In genomic region chr4:25310825-25311210, GRCh38 we compare ENCODE assay signal across 14 cellular contexts. TPM values are rescaled to one million over a fixed set of nuclear protein-coding genes. Genes with fewer than 3 reads are reported as not detected.
DNase-seq lines count a peak whose midpoint lies in the region; ATAC-seq and TF ChIP-seq lines count a peak whose summit lies in the region.
"Had no signal": no experiment of that assay in that cellular context is flagged by ENCODE, and none has a peak within 500 bp of the region (broad histone marks: within the 10 kb centered on the region; RNA-seq: fewer than 3 reads in every experiment).

No MANE protein-coding gene starts in this region.

- H3K9me3 Mint-ChIP-seq in CD4-positive, alpha-beta T cell: no peaks in the 10 kb centered on the region

- intact Hi-C loops in CD4-positive, alpha-beta T cell (cut with DNase I, micrococcal nuclease): loop anchor here in 1 of 2 experiments (2.0 to 5.0 kb wide), 6 partner anchors 76 to 1546 kb away; partner anchors contain the start of genes DHX15, PI4K2B, SEPSECS and SMIM20

- H3K27ac ChIP-seq in CD4-positive, alpha-beta T cell (ENCODE audit: low read depth, low read length): no peak overlapping the region
- H3K27ac ChIP-seq in hepatocyte: no peak overlapping the region
- H3K27ac ChIP-seq: SJCRH30, suprapubic skin had no signal

- peak overlapping the region; percentile 50 for H3K4me2 ChIP-seq in hepatocyte

- peak overlapping the region; percentile 34 for H3K4me3 Mint-ChIP-seq in CD4-positive, alpha-beta T cell

- no peak overlapping the region for H3K27ac Mint-ChIP-seq in CD4-positive, alpha-beta T cell

- peak overlapping the region; percentile 41 for H2AFZ ChIP-seq in hepatocyte

- H4K20me1 ChIP-seq in hepatocyte (ENCODE audit: insufficient read depth, poor library complexity, severe bottlenecking): no peaks in the 10 kb centered on the region

- H3K36me3 Mint-ChIP-seq in CD4-positive, alpha-beta T cell (ENCODE audit: low read depth): peaks cover 27% of the 10 kb centered on the region

- no peaks in the 10 kb centered on the region for H3K9me3 ChIP-seq in CD4-positive, alpha-beta T cell (ENCODE audit: control insufficient read depth, low read length)
- no peaks in the 10 kb centered on the region for H3K9me3 ChIP-seq in hepatocyte (ENCODE audit: low read depth)
- H3K9me3 ChIP-seq: SJCRH30, suprapubic skin had no signal

- ATAC-seq in CD4-positive, alpha-beta T cell (ENCODE audit: poor library complexity): no peak
- ATAC-seq in GM21447 (IDR thresholded peaks at IDR 0.05; ENCODE audit: unreplicated experiment): peak; percentile 16
- ATAC-seq in HG03460 (IDR thresholded peaks at IDR 0.05; ENCODE audit: unreplicated experiment): peak; percentile 5
- ATAC-seq in HG03108 (IDR thresholded peaks at IDR 0.05; ENCODE audit: unreplicated experiment): no peak
- ATAC-seq in HG02588 (IDR thresholded peaks at IDR 0.05; ENCODE audit: unreplicated experiment): no peak

- H3K4me3 ChIP-seq in hepatocyte: no peak overlapping the region
- H3K4me3 ChIP-seq: SJCRH30, suprapubic skin had no signal

- POLR2A ChIA-PET in CD4-positive, alpha-beta T cell (lab: Charles Lee): interaction anchor here (0.6 kb wide), 2 partner anchors 66 to 179 kb away, joined by 3 read pairs; partner anchors contain the start of gene ANAPC4

- peaks cover 15% of the 10 kb centered on the region for H3K79me2 ChIP-seq in hepatocyte

- peaks cover 25% of the 10 kb centered on the region for H3K27me3 Mint-ChIP-seq in CD4-positive, alpha-beta T cell

- H3K27me3 ChIP-seq in CD4-positive, alpha-beta T cell (ENCODE audit: control insufficient read depth, insufficient read depth, low read length): no peaks in the 10 kb centered on the region
- H3K27me3 ChIP-seq in hepatocyte: no peaks in the 10 kb centered on the region
- H3K27me3 ChIP-seq: SJCRH30, suprapubic skin had no signal

- WGBS in hepatocyte (ENCODE audit: low lambda C conversion rate, missing lambda C conversion rate): 81% methylated on average over 1 of the region's 1 CpG

- H3K9me2 ChIP-seq in hepatocyte (replicated peaks; ENCODE audit: insufficient read depth): no peaks in the 10 kb centered on the region

- no peaks in the 10 kb centered on the region for H3K36me3 ChIP-seq in hepatocyte (replicated peaks; ENCODE audit: insufficient read depth, low read depth)
- H3K36me3 ChIP-seq: SJCRH30 had no signal

- no peak for TF ChIP-seq CTCF in CD4-positive, alpha-beta T cell (IDR thresholded peaks at IDR 0.05)
- TF ChIP-seq CTCF in hepatocyte (IDR thresholded peaks at IDR 0.05; ENCODE audit: poor library complexity): no peak

- DNase-seq in CD4-positive, alpha-beta T cell: no peak
- DNase-seq in hepatocyte (ENCODE audit: low spot score) (no peak), amygdala (lab: John Stamatoyannopoulos, UW) (no peak), T1000 (lab: John Stamatoyannopoulos, UW) (no peak)
- DNase-seq: activated CD4-positive, alpha-beta T cell treated with anti-CD3 and anti-CD28 coated beads, Interleukin-2, amount 50 U/mL, for 1 hour; activated effector memory CD4-positive, alpha-beta T cell treated with anti-CD3 and anti-CD28 coated beads, Interleukin-2, amount 50 U/mL, for 16 hours; KG1; NCI-H226; SJCRH30 had no signal

- H3K4me1 Mint-ChIP-seq in CD4-positive, alpha-beta T cell (ENCODE audit: low read depth): peaks cover 16% of the 10 kb centered on the region

- H3K4me1 ChIP-seq in hepatocyte (ENCODE audit: insufficient read depth): peaks cover 4% of the 10 kb centered on the region

- CTCF ChIA-PET in CD4-positive, alpha-beta T cell (lab: Charles Lee): interaction anchor here (2.4 kb wide), 1 partner anchor 76 kb away, joined by 71 read pairs; the partner anchor contains the start of gene PI4K2B

RNA-seq across cellular contexts. Expression of gene ZCCHC4, which starts 1.8 kb away (rescaled TPM):
- 1 to 10 TPM; 6.4 to 6.7 TPM for total RNA-seq in CD4-positive, alpha-beta T cell
- total RNA-seq in hepatocyte: 9.1 and 13.0 TPM in 2 replicates
- 3.9 and 4.7 TPM in 2 replicates for polyA plus RNA-seq in hepatocyte

Comparison
In these comparisons a context has a peak if more than half of its experiments do, and no peak if none do; other contexts are left out.
1. ATAC-seq: peak in GM21447 (single experiment) and HG03460 (single experiment); none in CD4-positive, alpha-beta T cell (single experiment), HG03108 (single experiment) and HG02588 (single experiment).